8 cellular contexts compared by ENCODE assay signal in the genomic region with DNA sequence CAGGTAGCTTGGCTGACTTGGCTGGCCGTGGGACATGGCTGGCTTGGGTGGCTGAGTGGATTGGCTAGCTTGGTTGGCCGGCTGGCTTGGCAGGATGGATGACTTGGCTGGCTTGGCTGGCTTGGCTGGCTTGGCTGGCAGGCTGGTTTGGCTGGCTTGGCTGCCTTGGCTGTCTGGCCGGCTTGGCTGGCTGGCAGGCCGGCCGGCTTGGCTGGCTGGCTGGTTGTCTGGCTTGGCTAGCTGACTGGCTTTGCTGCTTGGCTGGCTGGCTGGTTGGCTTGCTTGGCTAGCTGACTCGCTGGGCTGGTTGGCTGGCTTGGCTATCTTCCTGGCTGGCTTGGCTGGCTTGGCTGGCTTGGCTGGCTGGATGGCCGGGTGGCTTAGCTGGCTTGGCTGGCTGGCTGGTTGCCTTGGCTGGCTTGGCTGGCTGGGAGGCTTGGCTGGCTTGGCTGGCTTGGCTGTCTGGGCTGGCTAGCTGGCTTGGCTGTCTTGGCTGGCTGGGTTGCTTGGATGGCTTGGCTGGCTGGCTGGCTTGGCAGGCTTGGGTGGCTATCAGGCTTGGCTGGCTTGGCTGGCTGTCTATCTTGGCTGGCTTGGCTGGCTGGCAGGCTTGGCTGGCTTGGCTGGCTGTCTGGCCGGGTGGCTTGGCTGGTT.
DNase-seq lines count a peak whose midpoint lies in the region; ATAC-seq and TF ChIP-seq lines count a peak whose summit lies in the region.

No MANE protein-coding gene starts in this region.

- DNase-seq in HCT116 (ENCODE audit: low read depth, low spot score) (no peak), activated T-cell treated with anti-CD3 and anti-CD28 coated beads for 4 hours (peak; percentile 3), head of caudate nucleus (peak in 41 of 42 donors; percentile 1 to 49 (median 10)), 8988T (no peak), NCI-H128 (lab: John Stamatoyannopoulos, UW; ENCODE audit: unreplicated experiment) (no peak)
- DNase-seq in stimulated activated CD4-positive, alpha-beta T cell treated with anti-CD3 and anti-CD28 coated beads, Interleukin-12 subunit alpha, Interleukin-12 subunit beta, amount 100 ng/mL, for 4 hours = peak; percentile 5

- H3K4me1 ChIP-seq in HCT116 (ENCODE audit: control insufficient read depth in 1 of 2, insufficient read depth in 2 of 2, low read length in 2 of 2) = no peaks in the 10 kb centered on the region

- no peaks in the 10 kb centered on the region for H3K9me2 ChIP-seq in HCT116 (ENCODE audit: insufficient read depth)

- no peak for TF ChIP-seq POLR2A in HCT116 (IDR thresholded peaks at IDR 0.05; ENCODE audit: borderline replicate concordance, extremely low read depth, insufficient read depth, insufficient read length)

- no peak overlapping the region for H3K4me3 ChIP-seq in HCT116 (replicated peaks in 1 of 2; ENCODE audit: low read depth in 1 of 2, low read length in 2 of 2)

- no peak for TF ChIP-seq CTCF in HCT116 (IDR thresholded peaks at IDR 0.05 in 2 of 3, conservative IDR thresholded peaks at IDR 0.05 in 1 of 3; ENCODE audit: borderline replicate concordance in 1 of 3, insufficient read depth in 1 of 3, low read depth in 2 of 3, low read length in 2 of 3)

- intact Hi-C loops in HCT116 (cut with micrococcal nuclease) = no loop called here
- intact Hi-C loops in head of caudate nucleus (cut with DNase I) = no loop called here

- BruUV-seq in HCT116 (replicated peaks; lab: Mats Ljungman, UMichigan) = no TSS peak

- RAD21 ChIA-PET in HCT116 (lab: Charles Lee; ENCODE audit: low non-redundant PET in 1 of 2, low total read pairs in 2 of 2, uncharacterized antibody in 2 of 2, unreplicated experiment in 2 of 2) = no interaction called here

- H3K79me2 ChIP-seq in HCT116 (ENCODE audit: insufficient read depth, low read length) = no peaks in the 10 kb centered on the region

- no peaks in the 10 kb centered on the region for H3K27me3 ChIP-seq in HCT116 (ENCODE audit: insufficient read depth, low read length)

- CTCF ChIA-PET in HCT116 (lab: Charles Lee) = no interaction called here

- no peak for ATAC-seq in HCT116
- ATAC-seq in HG03469 (IDR thresholded peaks at IDR 0.05; ENCODE audit: unreplicated experiment) = no peak
- no peak for ATAC-seq in HG03521 (IDR thresholded peaks at IDR 0.05; ENCODE audit: unreplicated experiment)

- H2AFZ ChIP-seq in HCT116 (ENCODE audit: low read depth, low read length, poor library complexity, severe bottlenecking) = no peak overlapping the region

- H3K36me3 ChIP-seq in HCT116 (ENCODE audit: control insufficient read depth in 1 of 2, insufficient read depth in 2 of 2, low read length in 2 of 2) = no peaks in the 10 kb centered on the region

- H4K20me1 ChIP-seq in HCT116 (ENCODE audit: insufficient read depth) = no peaks in the 10 kb centered on the region

- peak overlapping the region; percentile 13; the same call in 1 of the 2 replicates for H3K27ac ChIP-seq in HCT116 (ENCODE audit: low read depth, low read length)

- POLR2A ChIA-PET in HCT116 (lab: Charles Lee) = no interaction called here

- no peaks in the 10 kb centered on the region for H3K9me3 ChIP-seq in HCT116 (ENCODE audit: control insufficient read depth in 1 of 2, insufficient read depth in 1 of 2, low read depth in 1 of 2, low read length in 2 of 2)

- H3K4me2 ChIP-seq in HCT116 (ENCODE audit: low read length) = no peak overlapping the region

- no peak for TF ChIP-seq RAD21 in HCT116 (IDR thresholded peaks at IDR 0.05; ENCODE audit: low read depth)

- H3K9ac ChIP-seq in HCT116 (ENCODE audit: low read length) = no peak overlapping the region

TF ChIP-seq in HCT116, 20 proteins besides CTCF, POLR2A, EP300 and RAD21:
- TF ChIP-seq CBX3 (IDR thresholded peaks at IDR 0.05; ENCODE audit: low read depth) (no peak), FOSL1 (IDR thresholded peaks at IDR 0.05; ENCODE audit: low read depth) (no peak), EZH2phosphoT487 (IDR thresholded peaks at IDR 0.05; ENCODE audit: borderline replicate concordance) (no peak), SP1 (IDR thresholded peaks at IDR 0.05; ENCODE audit: low read depth) (no peak), EZH2 (IDR thresholded peaks at IDR 0.05) (no peak), JUND (IDR thresholded peaks at IDR 0.05) (no peak)
- TF ChIP-seq, protein P1, sequence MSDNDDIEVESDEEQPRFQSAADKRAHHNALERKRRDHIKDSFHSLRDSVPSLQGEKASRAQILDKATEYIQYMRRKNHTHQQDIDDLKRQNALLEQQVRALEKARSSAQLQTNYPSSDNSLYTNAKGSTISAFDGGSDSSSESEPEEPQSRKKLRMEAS (IDR thresholded peaks at IDR 0.05) = no peak

Comparison
In these comparisons a context has a peak if more than half of its experiments do, and no peak if none do; other contexts are left out.
1. DNase-seq: peak in activated T-cell treated with anti-CD3 and anti-CD28 coated beads for 4 hours (single experiment), head of caudate nucleus (41 of 42) and stimulated activated CD4-positive, alpha-beta T cell treated with anti-CD3 and anti-CD28 coated beads, Interleukin-12 subunit alpha, Interleukin-12 subunit beta, amount 100 ng/mL, for 4 hours (single experiment); none in HCT116 (single experiment), 8988T (single experiment) and NCI-H128 (single experiment).